Comparison of ENCODE assay signal across 2 cellular contexts in the genomic region with DNA sequence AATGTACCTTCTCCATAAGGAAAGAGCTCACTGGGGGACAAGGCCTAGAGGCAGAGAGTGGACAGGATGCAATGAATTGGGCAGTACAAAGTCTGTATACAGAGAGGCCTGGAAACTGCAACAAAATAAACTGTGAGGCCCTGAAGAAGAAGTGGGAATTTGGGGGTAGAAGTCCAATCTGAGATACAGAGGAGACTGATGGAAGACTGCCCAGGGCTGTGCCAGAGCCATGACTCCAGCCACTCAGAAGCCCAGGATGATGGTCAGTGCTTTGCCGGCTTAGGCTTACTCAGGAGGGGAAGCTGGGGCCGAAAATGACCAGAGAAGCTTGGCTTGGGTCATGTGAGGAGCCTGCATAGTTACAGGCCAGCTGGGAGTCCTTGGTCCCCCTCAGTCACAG.
TF ChIP-seq lines count a peak whose summit lies in the region.

No MANE protein-coding gene starts in this region.

TF ChIP-seq in K562, 482 proteins besides CTCF, POLR2A, EP300 and RAD21 (continues in another document):
- no peak for TF ChIP-seq MEF2A (IDR thresholded peaks at IDR 0.05; ENCODE audit: control insufficient read depth, low read depth, low read length)
- no peak for TF ChIP-seq ZNF561 (CRISPR knock-in tag; conservative IDR thresholded peaks at IDR 0.05)
- no peak for TF ChIP-seq TCF7L2 (IDR thresholded peaks at IDR 0.05; ENCODE audit: low read depth, low read length)
- TF ChIP-seq, protein P1, sequence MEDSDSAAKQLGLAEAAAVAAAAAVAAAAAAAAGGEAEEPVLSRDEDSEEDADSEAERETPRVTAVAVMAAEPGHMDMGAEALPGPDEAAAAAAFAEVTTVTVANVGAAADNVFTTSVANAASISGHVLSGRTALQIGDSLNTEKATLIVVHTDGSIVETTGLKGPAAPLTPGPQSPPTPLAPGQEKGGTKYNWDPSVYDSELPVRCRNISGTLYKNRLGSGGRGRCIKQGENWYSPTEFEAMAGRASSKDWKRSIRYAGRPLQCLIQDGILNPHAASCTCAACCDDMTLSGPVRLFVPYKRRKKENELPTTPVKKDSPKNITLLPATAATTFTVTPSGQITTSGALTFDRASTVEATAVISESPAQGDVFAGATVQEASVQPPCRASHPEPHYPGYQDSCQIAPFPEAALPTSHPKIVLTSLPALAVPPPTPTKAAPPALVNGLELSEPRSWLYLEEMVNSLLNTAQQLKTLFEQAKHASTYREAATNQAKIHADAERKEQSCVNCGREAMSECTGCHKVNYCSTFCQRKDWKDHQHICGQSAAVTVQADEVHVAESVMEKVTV (CRISPR knock-in tag; IDR thresholded peaks at IDR 0.05), result no peak
- no peak for TF ChIP-seq SMAD2 (IDR thresholded peaks at IDR 0.05; ENCODE audit: low read depth, low read length)
- no peak for TF ChIP-seq ZNF212 (CRISPR knock-in tag; IDR thresholded peaks at IDR 0.05)
- no peak for TF ChIP-seq ADNP (tag; IDR thresholded peaks at IDR 0.05)
- TF ChIP-seq RBM14 (IDR thresholded peaks at IDR 0.05; ENCODE audit: borderline replicate concordance, insufficient read depth, low read depth, low read length), result no peak
- TF ChIP-seq ARID3B (CRISPR knock-in tag; IDR thresholded peaks at IDR 0.05; ENCODE audit: borderline replicate concordance), result no peak
- no peak for TF ChIP-seq ZBTB33 (CRISPR knock-in tag; IDR thresholded peaks at IDR 0.05)
- TF ChIP-seq ZBTB7A (IDR thresholded peaks at IDR 0.05; ENCODE audit: borderline replicate concordance, control insufficient read depth, low read depth, low read length), result no peak

TF ChIP-seq in liver, 16 proteins besides CTCF, POLR2A, EP300 and RAD21:
- TF ChIP-seq NR2F2 (IDR thresholded peaks at IDR 0.05), result no peak
- TF ChIP-seq MAX (IDR thresholded peaks at IDR 0.05), result no peak
- TF ChIP-seq HNF4A (conservative IDR thresholded peaks at IDR 0.05), result peak; percentile 71 to 88
- TF ChIP-seq ZBTB33 (IDR thresholded peaks at IDR 0.05), result no peak
- TF ChIP-seq RXRA (IDR thresholded peaks at IDR 0.05), result peak; percentile 26 to 41
- peak; percentile 66 for TF ChIP-seq SP1 (IDR thresholded peaks at IDR 0.05)
- TF ChIP-seq, protein P2, sequence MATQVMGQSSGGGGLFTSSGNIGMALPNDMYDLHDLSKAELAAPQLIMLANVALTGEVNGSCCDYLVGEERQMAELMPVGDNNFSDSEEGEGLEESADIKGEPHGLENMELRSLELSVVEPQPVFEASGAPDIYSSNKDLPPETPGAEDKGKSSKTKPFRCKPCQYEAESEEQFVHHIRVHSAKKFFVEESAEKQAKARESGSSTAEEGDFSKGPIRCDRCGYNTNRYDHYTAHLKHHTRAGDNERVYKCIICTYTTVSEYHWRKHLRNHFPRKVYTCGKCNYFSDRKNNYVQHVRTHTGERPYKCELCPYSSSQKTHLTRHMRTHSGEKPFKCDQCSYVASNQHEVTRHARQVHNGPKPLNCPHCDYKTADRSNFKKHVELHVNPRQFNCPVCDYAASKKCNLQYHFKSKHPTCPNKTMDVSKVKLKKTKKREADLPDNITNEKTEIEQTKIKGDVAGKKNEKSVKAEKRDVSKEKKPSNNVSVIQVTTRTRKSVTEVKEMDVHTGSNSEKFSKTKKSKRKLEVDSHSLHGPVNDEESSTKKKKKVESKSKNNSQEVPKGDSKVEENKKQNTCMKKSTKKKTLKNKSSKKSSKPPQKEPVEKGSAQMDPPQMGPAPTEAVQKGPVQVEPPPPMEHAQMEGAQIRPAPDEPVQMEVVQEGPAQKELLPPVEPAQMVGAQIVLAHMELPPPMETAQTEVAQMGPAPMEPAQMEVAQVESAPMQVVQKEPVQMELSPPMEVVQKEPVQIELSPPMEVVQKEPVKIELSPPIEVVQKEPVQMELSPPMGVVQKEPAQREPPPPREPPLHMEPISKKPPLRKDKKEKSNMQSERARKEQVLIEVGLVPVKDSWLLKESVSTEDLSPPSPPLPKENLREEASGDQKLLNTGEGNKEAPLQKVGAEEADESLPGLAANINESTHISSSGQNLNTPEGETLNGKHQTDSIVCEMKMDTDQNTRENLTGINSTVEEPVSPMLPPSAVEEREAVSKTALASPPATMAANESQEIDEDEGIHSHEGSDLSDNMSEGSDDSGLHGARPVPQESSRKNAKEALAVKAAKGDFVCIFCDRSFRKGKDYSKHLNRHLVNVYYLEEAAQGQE (IDR thresholded peaks at IDR 0.05), result no peak
- TF ChIP-seq YY1 (IDR thresholded peaks at IDR 0.05), result peak; percentile 23
- no peak for TF ChIP-seq JUND (IDR thresholded peaks at IDR 0.05)
- no peak for TF ChIP-seq TAF1 (conservative IDR thresholded peaks at IDR 0.05)
- TF ChIP-seq, protein P3, sequence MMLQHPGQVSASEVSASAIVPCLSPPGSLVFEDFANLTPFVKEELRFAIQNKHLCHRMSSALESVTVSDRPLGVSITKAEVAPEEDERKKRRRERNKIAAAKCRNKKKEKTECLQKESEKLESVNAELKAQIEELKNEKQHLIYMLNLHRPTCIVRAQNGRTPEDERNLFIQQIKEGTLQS (IDR thresholded peaks at IDR 0.05), result no peak
- TF ChIP-seq HNF4G (IDR thresholded peaks at IDR 0.05), result peak; percentile 68
- no peak for TF ChIP-seq GABPA (IDR thresholded peaks at IDR 0.05 in 1 of 2, conservative IDR thresholded peaks at IDR 0.05 in 1 of 2)
- TF ChIP-seq FOXA2 (IDR thresholded peaks at IDR 0.05), result no peak
- TF ChIP-seq EGR1 (IDR thresholded peaks at IDR 0.05; ENCODE audit: low read depth in 2 of 2), result no peak
- TF ChIP-seq FOXA1 (IDR thresholded peaks at IDR 0.05), result no peak
